ENCODE assay signal across 10 cellular contexts in genomic region chrX:106177106-106177981, GRCh38. TPM values are rescaled to one million over a fixed set of nuclear protein-coding genes. Genes with fewer than 3 reads are reported as not detected.
DNase-seq lines count a peak whose midpoint lies in the region; ATAC-seq and TF ChIP-seq lines count a peak whose summit lies in the region.
"Had no signal": no experiment of that assay in that cellular context is flagged by ENCODE, and none has a peak within 500 bp of the region (broad histone marks: within the 10 kb centered on the region; RNA-seq: fewer than 3 reads in every experiment).

No MANE protein-coding gene starts in this region.

- no peaks in the 10 kb centered on the region for H3K27me3 ChIP-seq in endocrine pancreas (ENCODE audit: control insufficient read depth, insufficient read depth, low read length)
- no peaks in the 10 kb centered on the region for H3K27me3 ChIP-seq in left lung
- H3K27me3 ChIP-seq in thoracic aorta (replicated peaks; ENCODE audit: insufficient read depth): no peaks in the 10 kb centered on the region

- H3K9me3 ChIP-seq in endocrine pancreas (ENCODE audit: control insufficient read depth, low read length) (no peaks in the 10 kb centered on the region), left lung (peaks cover 0 to 5% of the 10 kb centered on the region in 2 donors), thoracic aorta (no peaks in the 10 kb centered on the region)

- H3K9me3 Mint-ChIP-seq in activated naive CD8-positive, alpha-beta T cell treated with anti-CD3 and anti-CD28 coated beads, Interleukin-2, amount 50 U/mL, for 24 hours: no peaks in the 10 kb centered on the region

- H3K36me3 Mint-ChIP-seq in activated naive CD8-positive, alpha-beta T cell treated with anti-CD3 and anti-CD28 coated beads, Interleukin-2, amount 50 U/mL, for 24 hours (ENCODE audit: low read depth): no peaks in the 10 kb centered on the region
- H3K36me3 Mint-ChIP-seq: activated naive CD8-positive, alpha-beta T cell treated with anti-CD3 and anti-CD28 coated beads, Interleukin-2, amount 10 ng/mL, durations not matched to agents 7 days and 5 days had no signal

- ATAC-seq in left lung (peak; percentile 57), thoracic aorta (ENCODE audit: insufficient number of reproducible peaks, low FRiP score, low read depth) (no peak)
- ATAC-seq in activated naive CD8-positive, alpha-beta T cell treated with anti-CD3 and anti-CD28 coated beads, Interleukin-2, amount 50 U/mL, for 24 hours: no peak

- no peaks in the 10 kb centered on the region for H3K36me3 ChIP-seq in endocrine pancreas (ENCODE audit: control insufficient read depth, insufficient read depth, low read length)
- no peaks in the 10 kb centered on the region for H3K36me3 ChIP-seq in left lung
- H3K36me3 ChIP-seq in thoracic aorta: no peaks in the 10 kb centered on the region

- intact Hi-C loops in left lung (cut with DNase I): no loop called here

- no peaks in the 10 kb centered on the region for H3K27me3 Mint-ChIP-seq in activated naive CD8-positive, alpha-beta T cell treated with anti-CD3 and anti-CD28 coated beads, Interleukin-2, amount 50 U/mL, for 24 hours
- H3K27me3 Mint-ChIP-seq: activated naive CD8-positive, alpha-beta T cell treated with anti-CD3 and anti-CD28 coated beads, Interleukin-2, amount 10 ng/mL, durations not matched to agents 7 days and 5 days had no signal

- DNase-seq in NCI-H748 treated with DMSO at 0.1 percent for 48 hours (lab: John Stamatoyannopoulos, UW) (peak; percentile 3), left lung (peak; percentile 28 to 35), thoracic aorta (ENCODE audit: low spot score) (no peak), NCI-H1048 (lab: John Stamatoyannopoulos, UW) (no peak)
- DNase-seq in NK-92 treated with Interleukin-12 subunit alpha and Interleukin-12 subunit beta, amount 100 ng/mL, for 24 hours (lab: John Stamatoyannopoulos, UW): no peak
- DNase-seq in activated naive CD8-positive, alpha-beta T cell treated with anti-CD3 and anti-CD28 coated beads, Interleukin-2, amount 50 U/mL, for 24 hours: no peak
- DNase-seq: activated naive CD8-positive, alpha-beta T cell treated with anti-CD3 and anti-CD28 coated beads, Interleukin-2, amount 10 ng/mL, durations not matched to agents 7 days and 5 days; NCI-H2029 had no signal

- TF ChIP-seq CTCF in left lung (IDR thresholded peaks at IDR 0.05) (no peak), thoracic aorta (IDR thresholded peaks at IDR 0.05) (no peak)

- no peak overlapping the region for H3K27ac ChIP-seq in left lung
- no peak overlapping the region for H3K27ac ChIP-seq in thoracic aorta

- H3K4me1 ChIP-seq in endocrine pancreas (ENCODE audit: control insufficient read depth, insufficient read depth, low read length) (no peaks in the 10 kb centered on the region), left lung (no peaks in the 10 kb centered on the region), thoracic aorta (ENCODE audit: control insufficient read depth in 1 of 2, low read depth in 2 of 2) (no peaks in the 10 kb centered on the region)

- no peak overlapping the region for H3K4me3 Mint-ChIP-seq in activated naive CD8-positive, alpha-beta T cell treated with anti-CD3 and anti-CD28 coated beads, Interleukin-2, amount 50 U/mL, for 24 hours
- H3K4me3 Mint-ChIP-seq: activated naive CD8-positive, alpha-beta T cell treated with anti-CD3 and anti-CD28 coated beads, Interleukin-2, amount 10 ng/mL, durations not matched to agents 7 days and 5 days had no signal

- H3K4me3 ChIP-seq in endocrine pancreas (ENCODE audit: control insufficient read depth, insufficient read depth, low read length) (peak overlapping the region; percentile 22), left lung (no peak overlapping the region), thoracic aorta (peak overlapping the region; percentile 33)

- no peaks in the 10 kb centered on the region for H3K4me1 Mint-ChIP-seq in activated naive CD8-positive, alpha-beta T cell treated with anti-CD3 and anti-CD28 coated beads, Interleukin-2, amount 50 U/mL, for 24 hours
- H3K4me1 Mint-ChIP-seq: activated naive CD8-positive, alpha-beta T cell treated with anti-CD3 and anti-CD28 coated beads, Interleukin-2, amount 10 ng/mL, durations not matched to agents 7 days and 5 days had no signal

- no peak overlapping the region for H3K9ac ChIP-seq in endocrine pancreas (ENCODE audit: control insufficient read depth, insufficient read depth, low read length)

- no peak overlapping the region for H3K27ac Mint-ChIP-seq in activated naive CD8-positive, alpha-beta T cell treated with anti-CD3 and anti-CD28 coated beads, Interleukin-2, amount 50 U/mL, for 24 hours
- H3K27ac Mint-ChIP-seq: activated naive CD8-positive, alpha-beta T cell treated with anti-CD3 and anti-CD28 coated beads, Interleukin-2, amount 10 ng/mL, durations not matched to agents 7 days and 5 days had no signal

RNA-seq across cellular contexts. Expression of gene PWWP3B, which starts 9.2 kb away (rescaled TPM):
- total RNA-seq in left lung: under 1 TPM; 0.13 to 0.87 TPM
- under 1 TPM in 1 of 2 donors, not detected in 1; 0.21 TPM for total RNA-seq in thoracic aorta
- total RNA-seq: activated naive CD8-positive, alpha-beta T cell treated with anti-CD3 and anti-CD28 coated beads, Interleukin-2, amount 10 ng/mL, durations not matched to agents 7 days and 5 days; lung microvascular endothelial cell had no signal

Comparison
In these comparisons a context has a peak if more than half of its experiments do, and no peak if none do; other contexts are left out.
1. DNase-seq: peak in NCI-H748 treated with DMSO at 0.1 percent for 48 hours (single experiment) and left lung (2 of 2); none in thoracic aorta (single experiment), NK-92 treated with Interleukin-12 subunit alpha and Interleukin-12 subunit beta, amount 100 ng/mL, for 24 hours (single experiment), activated naive CD8-positive, alpha-beta T cell treated with anti-CD3 and anti-CD28 coated beads, Interleukin-2, amount 50 U/mL, for 24 hours (single experiment) and NCI-H1048 (single experiment).
2. H3K4me3 ChIP-seq: peak in endocrine pancreas (single experiment) and thoracic aorta (single experiment); none in left lung (0 of 2).